Comparison of ENCODE assay signal across 29 cellular contexts in genomic region chr17:29420128-29420527, GRCh38.
"Had no signal": no experiment of that assay in that cellular context is flagged by ENCODE, and none has a peak within 500 bp of the region (broad histone marks: within the 10 kb centered on the region; RNA-seq: fewer than 3 reads in every experiment).

No MANE protein-coding gene starts in this region.

- ATAC-seq: effector memory CD8-positive, alpha-beta T cell; esophagus mucosa; gastrocnemius medialis; heart right ventricle; left colon; left lung; left ventricle myocardium superior; lower lobe of right lung; mucosa of descending colon had no signal

- H3K27ac ChIP-seq: colonic mucosa, epithelial cell of prostate, esophagus squamous epithelium, gastrocnemius medialis, heart right ventricle, hepatocyte, left lung, lower lobe of right lung had no signal

- H3K4me1 Mint-ChIP-seq: endodermal cell, mesothelial cell of epicardium had no signal

- H3K27me3 ChIP-seq: colonic mucosa, esophagus squamous epithelium, gastrocnemius medialis, heart right ventricle, hepatocyte, left lung had no signal

- H3K9me3 ChIP-seq: colonic mucosa, esophagus squamous epithelium, gastrocnemius medialis, heart right ventricle, left lung, lower lobe of right lung, mucosa of descending colon had no signal

- H3K4me1 ChIP-seq: colonic mucosa, lower lobe of right lung had no signal

- H2AFZ ChIP-seq: hepatocyte had no signal

- DNase-seq: colonic mucosa; cortex of kidney; effector CD8-positive, alpha-beta T cell; effector memory CD8-positive, alpha-beta T cell; endodermal cell; erythroblast; esophagus squamous epithelium; foreskin fibroblast; foreskin melanocyte; gastrocnemius medialis; glutamatergic neuron; head of caudate nucleus; heart right ventricle; hypothalamus; immature natural killer cell; islet precursor cell; kidney; kidney glomerular epithelial cell; left colon; left lung; left ventricle myocardium superior; lower lobe of right lung; mesenchymal stem cell; mucosa of descending colon had no signal

- H3K4me3 ChIP-seq: colonic mucosa, esophagus squamous epithelium, gastrocnemius medialis, heart right ventricle, hepatocyte, left lung, lower lobe of right lung, mucosa of descending colon had no signal

- H3K4me3 Mint-ChIP-seq: dendritic cell treated with granulocyte-macrophage colony-stimulating factor and Interleukin-4, amounts not matched to agents 40 ng/mL and 50 ng/mL, for 4 days; effector memory CD8-positive, alpha-beta T cell; endodermal cell; immature natural killer cell; mesothelial cell of epicardium had no signal

- H3K36me3 ChIP-seq: colonic mucosa, gastrocnemius medialis had no signal

- H3K9me3 Mint-ChIP-seq: dendritic cell treated with granulocyte-macrophage colony-stimulating factor and Interleukin-4, amounts not matched to agents 40 ng/mL and 50 ng/mL, for 4 days; effector memory CD8-positive, alpha-beta T cell; endodermal cell; immature natural killer cell; mesothelial cell of epicardium had no signal

- H3K27ac Mint-ChIP-seq: dendritic cell treated with granulocyte-macrophage colony-stimulating factor and Interleukin-4, amounts not matched to agents 40 ng/mL and 50 ng/mL, for 4 days; endodermal cell; mesothelial cell of epicardium had no signal

- H3K27me3 Mint-ChIP-seq: dendritic cell treated with granulocyte-macrophage colony-stimulating factor and Interleukin-4, amounts not matched to agents 40 ng/mL and 50 ng/mL, for 4 days; effector memory CD8-positive, alpha-beta T cell had no signal

- H3K4me2 ChIP-seq: hepatocyte had no signal
